In the genomic region with DNA sequence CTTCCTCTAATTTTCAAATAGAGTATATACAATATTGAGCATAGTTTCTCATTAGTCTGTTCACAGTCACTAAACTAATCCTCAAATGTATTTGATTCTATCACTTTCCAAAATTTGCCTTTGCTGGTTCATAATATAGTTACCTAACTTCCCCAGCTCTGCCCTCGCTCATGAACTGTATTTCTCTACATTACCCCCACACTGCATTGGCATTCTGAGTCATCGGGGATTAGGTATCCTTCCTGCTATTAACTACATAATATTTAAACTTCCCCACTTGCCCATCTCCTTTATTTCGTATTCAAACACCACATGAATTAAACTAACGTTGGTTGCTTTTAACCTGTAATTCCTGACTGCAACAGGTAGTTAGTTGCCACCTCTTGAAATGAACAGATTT, we compare ENCODE assay signal across 32 cellular contexts. TPM values are rescaled to one million over a fixed set of nuclear protein-coding genes. Genes with fewer than 3 reads are reported as not detected.
A peak's percentile ranks its signal among the peaks of the same experiment; 100 is the strongest.
DNase-seq lines count a peak whose midpoint lies in the region; ATAC-seq and TF ChIP-seq lines count a peak whose summit lies in the region.
"Had no signal": no experiment of that assay in that cellular context is flagged by ENCODE, and none has a peak within 500 bp of the region (broad histone marks: within the 10 kb centered on the region; RNA-seq: fewer than 3 reads in every experiment).

No MANE protein-coding gene starts in this region.

- H3K27me3 ChIP-seq in H9 (ENCODE audit: insufficient read depth, low read length) = no peaks in the 10 kb centered on the region
- H3K27me3 ChIP-seq: body of pancreas, neural progenitor cell, Peyer's patch, upper lobe of left lung had no signal

- peak; percentile 76 for DNase-seq in ACHN
- DNase-seq in HPDE6-E6E7 (ENCODE audit: extremely low spot score) = peak; percentile 70
- DNase-seq in T-helper 17 cell = no peak
- peak; percentile 52 for DNase-seq in glomerular visceral epithelial cell (ENCODE audit: extremely low spot score)
- DNase-seq in NCI-H748 treated with DMSO at 0.1 percent for 48 hours (lab: John Stamatoyannopoulos, UW) = no peak
- DNase-seq in COR-L47 (lab: John Stamatoyannopoulos, UW) = no peak
- DNase-seq in H9 = no peak
- DNase-seq: activated CD4-positive, alpha-beta T cell treated with anti-CD3 and anti-CD28 coated beads for 48 hours; activated gamma-delta T cell; activated T-cell treated with anti-CD3 and anti-CD28 coated beads, Interleukin-2, amount 50 U/mL, for 24 hours; body of pancreas; C1 segment of cervical spinal cord; DND-41; Karpas-422; left colon; NCI-H1105 treated with DMSO at 0.1 percent for 48 hours; NCI-H1930; NCI-H526; Peyer's patch; right cardiac atrium; stimulated activated CD4-positive, alpha-beta T cell treated with anti-CD3 and anti-CD28 coated beads, Interleukin-4, amount 100 ng/mL, for 24 hours; substantia nigra; T-helper 2 cell; upper lobe of left lung; WERI-Rb-1 had no signal

- ATAC-seq in T-helper 17 cell (no peak), GM21390 (IDR thresholded peaks at IDR 0.05; ENCODE audit: unreplicated experiment) (no peak)
- ATAC-seq: body of pancreas; HCT116; left colon; stimulated activated effector memory CD8-positive, alpha-beta T cell treated with anti-CD3 and anti-CD28 coated beads, Interleukin-12 subunit alpha, Interleukin-12 subunit beta, amount 100 ng/mL, for 72 hours had no signal

- no peaks in the 10 kb centered on the region for H3K79me2 ChIP-seq in H9 (ENCODE audit: insufficient read depth, low read length)
- H3K79me2 ChIP-seq: parathyroid adenoma had no signal

- no CpG with 5 or more reads among the region's 4 CpGs for WGBS in H9 (ENCODE audit: extremely low coverage, insufficient read length, low lambda C conversion rate)

- H2BK20ac ChIP-seq in H9 (ENCODE audit: low read depth, low read length, poor library complexity, severe bottlenecking) = no peak overlapping the region

- H2BK15ac ChIP-seq in H9 (ENCODE audit: low read depth, low read length) = no peak overlapping the region

- H3K79me1 ChIP-seq in H9 (ENCODE audit: insufficient read depth, low read depth, low read length, poor library complexity, severe bottlenecking) = no peaks in the 10 kb centered on the region

- peaks cover 2% of the 10 kb centered on the region for H3K36me3 Mint-ChIP-seq in T-helper 17 cell (ENCODE audit: low read depth)
- H3K36me3 Mint-ChIP-seq in H9 (ENCODE audit: insufficient read depth in 1 of 3, low read depth in 3 of 3) = peaks cover 7 to 9% (median 7%) of the 10 kb centered on the region in 3 experiments; a peak in 3 of 7 replicates
- H3K36me3 Mint-ChIP-seq: stimulated activated effector memory CD8-positive, alpha-beta T cell treated with anti-CD3 and anti-CD28 coated beads, Interleukin-12 subunit alpha, Interleukin-12 subunit beta, amount 100 ng/mL, for 72 hours had no signal

- no peak overlapping the region for H3K4me3 Mint-ChIP-seq in T-helper 17 cell
- H3K4me3 Mint-ChIP-seq in H9 = no peak overlapping the region
- H3K4me3 Mint-ChIP-seq: activated T-cell treated with anti-CD3 and anti-CD28 coated beads, Interleukin-2, amount 50 U/mL, for 24 hours; memory B cell; neural progenitor cell; stimulated activated effector memory CD8-positive, alpha-beta T cell treated with anti-CD3 and anti-CD28 coated beads, Interleukin-12 subunit alpha, Interleukin-12 subunit beta, amount 100 ng/mL, for 72 hours had no signal

- in situ Hi-C loops in ACHN (cut with HindIII; ENCODE audit: low pct_ligation_motif_present, low pct_unique_long_range_greater_than_20kb, low sequenced_read_pairs) = no loop called here

- H3K4me1 ChIP-seq in H9 (ENCODE audit: insufficient read depth, low read length) = peaks cover 4% of the 10 kb centered on the region; the same call in 1 of the 2 replicates
- H3K4me1 ChIP-seq: body of pancreas, neural progenitor cell, parathyroid adenoma, Peyer's patch, upper lobe of left lung had no signal

- H3K4ac ChIP-seq in H9 (ENCODE audit: low read depth, low read length) = no peak overlapping the region

- no peaks in the 10 kb centered on the region for H4K20me1 ChIP-seq in H9 (ENCODE audit: control insufficient read depth, insufficient read depth, insufficient read length)

- H3K27ac Mint-ChIP-seq in T-helper 17 cell (peak overlapping the region; percentile 47), H9 (no peak overlapping the region)
- H3K27ac Mint-ChIP-seq: activated T-cell treated with anti-CD3 and anti-CD28 coated beads, Interleukin-2, amount 50 U/mL, for 24 hours; memory B cell; neural progenitor cell; stimulated activated effector memory CD8-positive, alpha-beta T cell treated with anti-CD3 and anti-CD28 coated beads, Interleukin-12 subunit alpha, Interleukin-12 subunit beta, amount 100 ng/mL, for 72 hours had no signal

- H3K9ac ChIP-seq in H9 (ENCODE audit: extremely low read depth, insufficient read length, low read length) = no peak overlapping the region
- H3K9ac ChIP-seq: neural progenitor cell, parathyroid adenoma had no signal

- H3K23ac ChIP-seq in H9 (ENCODE audit: insufficient read length, low read depth, low read length) = no peak overlapping the region

- H2BK12ac ChIP-seq in H9 (ENCODE audit: insufficient read length, low read depth, low read length) = no peak overlapping the region

- H3K27me3 Mint-ChIP-seq in T-helper 17 cell = no peaks in the 10 kb centered on the region
- no peaks in the 10 kb centered on the region for H3K27me3 Mint-ChIP-seq in H9 (ENCODE audit: low read depth)
- H3K27me3 Mint-ChIP-seq: activated T-cell treated with anti-CD3 and anti-CD28 coated beads, Interleukin-2, amount 50 U/mL, for 24 hours; memory B cell had no signal

- H4K5ac ChIP-seq in H9 (ENCODE audit: insufficient read length, low read depth, low read length) = no peak overlapping the region

- peaks cover 8% of the 10 kb centered on the region in 2 experiments; a peak in 4 of 5 replicates for H3K9me3 Mint-ChIP-seq in H9
- H3K9me3 Mint-ChIP-seq: activated T-cell treated with anti-CD3 and anti-CD28 coated beads, Interleukin-2, amount 50 U/mL, for 24 hours; stimulated activated effector memory CD8-positive, alpha-beta T cell treated with anti-CD3 and anti-CD28 coated beads, Interleukin-12 subunit alpha, Interleukin-12 subunit beta, amount 100 ng/mL, for 72 hours had no signal

- H3K4me2 ChIP-seq in H9 (ENCODE audit: insufficient read depth, insufficient read length, low read length) = no peak overlapping the region
- H3K4me2 ChIP-seq: neural progenitor cell had no signal

- no peak overlapping the region for H4K91ac ChIP-seq in H9 (ENCODE audit: insufficient read length, low read depth, low read length)

- H4K8ac ChIP-seq in H9 (replicated peaks; ENCODE audit: insufficient read length, low read depth, low read length) = no peak overlapping the region

- no peaks in the 10 kb centered on the region for H3K23me2 ChIP-seq in H9 (ENCODE audit: insufficient read length, low read depth, low read length, poor library complexity, severe bottlenecking)

- no peak overlapping the region for H2BK5ac ChIP-seq in H9 (ENCODE audit: insufficient read length, low read length)

- H2BK120ac ChIP-seq in H9 (ENCODE audit: low read depth, low read length, poor library complexity, severe bottlenecking) = no peak overlapping the region

- TF ChIP-seq CTCF in H9 (conservative IDR thresholded peaks at IDR 0.05) = no peak

- no peak overlapping the region for H2AFZ ChIP-seq in H9 (ENCODE audit: low read length)
- H2AFZ ChIP-seq: neural progenitor cell, parathyroid adenoma had no signal

- H3K4me1 Mint-ChIP-seq in T-helper 17 cell (peaks cover 2% of the 10 kb centered on the region), H9 (peaks cover 13 to 14% of the 10 kb centered on the region in 2 experiments)
- H3K4me1 Mint-ChIP-seq: memory B cell, neural progenitor cell had no signal

- no peak overlapping the region for H3K56ac ChIP-seq in H9 (ENCODE audit: insufficient read length, low read depth, low read length)

- H3T11ph ChIP-seq in H9 (ENCODE audit: low read length) = no peak overlapping the region

- H2AK5ac ChIP-seq in H9 (ENCODE audit: insufficient read length, low read length) = no peak overlapping the region

- H3K9me3 ChIP-seq in T-helper 17 cell (ENCODE audit: control insufficient read depth, low read length, poor library complexity, severe bottlenecking) = no peaks in the 10 kb centered on the region
- no peaks in the 10 kb centered on the region for H3K9me3 ChIP-seq in H9 (ENCODE audit: control insufficient read depth, low read depth, low read length)
- H3K9me3 ChIP-seq: body of pancreas, Peyer's patch, upper lobe of left lung had no signal

- H3K18ac ChIP-seq in H9 (ENCODE audit: insufficient read length, low read depth, low read length) = no peak overlapping the region

- H3K27ac ChIP-seq in H9 (ENCODE audit: insufficient read length, low read depth, low read length) = no peak overlapping the region
- H3K27ac ChIP-seq: body of pancreas, neural progenitor cell, parathyroid adenoma, Peyer's patch, SK-N-MC, upper lobe of left lung, WERI-Rb-1 had no signal

- H3K14ac ChIP-seq in H9 (ENCODE audit: insufficient read depth, low read length) = no peak overlapping the region

RNA-seq across cellular contexts. Expression of a gene that starts 14.8 kb away (rescaled TPM):
- total RNA-seq in T-helper 17 cell (10 to 100 TPM; 63.4 to 69.5 TPM), H9 (2021) (45.9 and 51.9 TPM in 2 replicates)

Comparison
In these comparisons a context has a peak if more than half of its experiments do, and no peak if none do; other contexts are left out.
1. DNase-seq: peak in ACHN (single experiment), HPDE6-E6E7 (single experiment) and glomerular visceral epithelial cell (single experiment); none in T-helper 17 cell (0 of 3), NCI-H748 treated with DMSO at 0.1 percent for 48 hours (single experiment), COR-L47 (single experiment) and H9 (single experiment).